ENCODE assay signal across 1 cellular context in the genomic region with DNA sequence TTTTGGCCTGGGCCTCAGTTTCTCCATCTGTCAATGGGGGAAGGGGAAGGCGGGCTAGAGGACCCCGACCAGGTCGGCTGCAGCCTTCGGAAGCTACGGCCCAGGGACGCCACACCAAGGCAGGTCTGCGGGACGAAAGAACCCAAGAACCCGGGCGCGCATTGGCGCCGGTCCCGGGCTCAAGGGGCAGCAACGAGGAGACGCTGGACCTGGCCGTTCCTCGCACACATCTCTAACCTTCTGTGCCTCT.
TF ChIP-seq lines count a peak whose summit lies in the region.

No MANE protein-coding gene starts in this region.

TF ChIP-seq in WTC11, 78 proteins besides CTCF, POLR2A, EP300 and RAD21 (continued from another document):
- TF ChIP-seq, protein P1, sequence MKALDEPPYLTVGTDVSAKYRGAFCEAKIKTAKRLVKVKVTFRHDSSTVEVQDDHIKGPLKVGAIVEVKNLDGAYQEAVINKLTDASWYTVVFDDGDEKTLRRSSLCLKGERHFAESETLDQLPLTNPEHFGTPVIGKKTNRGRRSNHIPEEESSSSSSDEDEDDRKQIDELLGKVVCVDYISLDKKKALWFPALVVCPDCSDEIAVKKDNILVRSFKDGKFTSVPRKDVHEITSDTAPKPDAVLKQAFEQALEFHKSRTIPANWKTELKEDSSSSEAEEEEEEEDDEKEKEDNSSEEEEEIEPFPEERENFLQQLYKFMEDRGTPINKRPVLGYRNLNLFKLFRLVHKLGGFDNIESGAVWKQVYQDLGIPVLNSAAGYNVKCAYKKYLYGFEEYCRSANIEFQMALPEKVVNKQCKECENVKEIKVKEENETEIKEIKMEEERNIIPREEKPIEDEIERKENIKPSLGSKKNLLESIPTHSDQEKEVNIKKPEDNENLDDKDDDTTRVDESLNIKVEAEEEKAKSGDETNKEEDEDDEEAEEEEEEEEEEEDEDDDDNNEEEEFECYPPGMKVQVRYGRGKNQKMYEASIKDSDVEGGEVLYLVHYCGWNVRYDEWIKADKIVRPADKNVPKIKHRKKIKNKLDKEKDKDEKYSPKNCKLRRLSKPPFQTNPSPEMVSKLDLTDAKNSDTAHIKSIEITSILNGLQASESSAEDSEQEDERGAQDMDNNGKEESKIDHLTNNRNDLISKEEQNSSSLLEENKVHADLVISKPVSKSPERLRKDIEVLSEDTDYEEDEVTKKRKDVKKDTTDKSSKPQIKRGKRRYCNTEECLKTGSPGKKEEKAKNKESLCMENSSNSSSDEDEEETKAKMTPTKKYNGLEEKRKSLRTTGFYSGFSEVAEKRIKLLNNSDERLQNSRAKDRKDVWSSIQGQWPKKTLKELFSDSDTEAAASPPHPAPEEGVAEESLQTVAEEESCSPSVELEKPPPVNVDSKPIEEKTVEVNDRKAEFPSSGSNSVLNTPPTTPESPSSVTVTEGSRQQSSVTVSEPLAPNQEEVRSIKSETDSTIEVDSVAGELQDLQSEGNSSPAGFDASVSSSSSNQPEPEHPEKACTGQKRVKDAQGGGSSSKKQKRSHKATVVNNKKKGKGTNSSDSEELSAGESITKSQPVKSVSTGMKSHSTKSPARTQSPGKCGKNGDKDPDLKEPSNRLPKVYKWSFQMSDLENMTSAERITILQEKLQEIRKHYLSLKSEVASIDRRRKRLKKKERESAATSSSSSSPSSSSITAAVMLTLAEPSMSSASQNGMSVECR (CRISPR knock-in tag; IDR thresholded peaks at IDR 0.05; ENCODE audit: borderline replicate concordance), result no peak
- TF ChIP-seq, protein P2, sequence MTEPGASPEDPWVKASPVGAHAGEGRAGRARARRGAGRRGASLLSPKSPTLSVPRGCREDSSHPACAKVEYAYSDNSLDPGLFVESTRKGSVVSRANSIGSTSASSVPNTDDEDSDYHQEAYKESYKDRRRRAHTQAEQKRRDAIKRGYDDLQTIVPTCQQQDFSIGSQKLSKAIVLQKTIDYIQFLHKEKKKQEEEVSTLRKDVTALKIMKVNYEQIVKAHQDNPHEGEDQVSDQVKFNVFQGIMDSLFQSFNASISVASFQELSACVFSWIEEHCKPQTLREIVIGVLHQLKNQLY (CRISPR knock-in tag; IDR thresholded peaks at IDR 0.05), result 0 out of 2 replicates have a peak, but pooled peaks have one; percentile 34
- TF ChIP-seq NR3C1 (CRISPR knock-in tag; conservative IDR thresholded peaks at IDR 0.05; ENCODE audit: low read depth), result no peak
- 0 out of 2 replicates have a peak, but pooled peaks have one; percentile 55 for TF ChIP-seq EMX1 (CRISPR knock-in tag; IDR thresholded peaks at IDR 0.05)
- no peak for TF ChIP-seq GABPB1 (CRISPR knock-in tag; IDR thresholded peaks at IDR 0.05)
- TF ChIP-seq, protein P3, sequence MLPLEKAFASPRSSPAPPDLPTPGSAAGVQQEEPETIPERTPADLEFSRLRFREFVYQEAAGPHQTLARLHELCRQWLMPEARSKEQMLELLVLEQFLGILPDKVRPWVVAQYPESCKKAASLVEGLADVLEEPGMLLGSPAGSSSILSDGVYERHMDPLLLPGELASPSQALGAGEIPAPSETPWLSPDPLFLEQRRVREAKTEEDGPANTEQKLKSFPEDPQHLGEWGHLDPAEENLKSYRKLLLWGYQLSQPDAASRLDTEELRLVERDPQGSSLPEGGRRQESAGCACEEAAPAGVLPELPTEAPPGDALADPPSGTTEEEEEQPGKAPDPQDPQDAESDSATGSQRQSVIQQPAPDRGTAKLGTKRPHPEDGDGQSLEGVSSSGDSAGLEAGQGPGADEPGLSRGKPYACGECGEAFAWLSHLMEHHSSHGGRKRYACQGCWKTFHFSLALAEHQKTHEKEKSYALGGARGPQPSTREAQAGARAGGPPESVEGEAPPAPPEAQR (CRISPR knock-in tag; IDR thresholded peaks at IDR 0.05), result no peak
- no peak for TF ChIP-seq CBFB (CRISPR knock-in tag; IDR thresholded peaks at IDR 0.05; ENCODE audit: low read depth)
- TF ChIP-seq ZNF396 (CRISPR knock-in tag; IDR thresholded peaks at IDR 0.05; ENCODE audit: borderline replicate concordance), result no peak
- TF ChIP-seq, protein P4, sequence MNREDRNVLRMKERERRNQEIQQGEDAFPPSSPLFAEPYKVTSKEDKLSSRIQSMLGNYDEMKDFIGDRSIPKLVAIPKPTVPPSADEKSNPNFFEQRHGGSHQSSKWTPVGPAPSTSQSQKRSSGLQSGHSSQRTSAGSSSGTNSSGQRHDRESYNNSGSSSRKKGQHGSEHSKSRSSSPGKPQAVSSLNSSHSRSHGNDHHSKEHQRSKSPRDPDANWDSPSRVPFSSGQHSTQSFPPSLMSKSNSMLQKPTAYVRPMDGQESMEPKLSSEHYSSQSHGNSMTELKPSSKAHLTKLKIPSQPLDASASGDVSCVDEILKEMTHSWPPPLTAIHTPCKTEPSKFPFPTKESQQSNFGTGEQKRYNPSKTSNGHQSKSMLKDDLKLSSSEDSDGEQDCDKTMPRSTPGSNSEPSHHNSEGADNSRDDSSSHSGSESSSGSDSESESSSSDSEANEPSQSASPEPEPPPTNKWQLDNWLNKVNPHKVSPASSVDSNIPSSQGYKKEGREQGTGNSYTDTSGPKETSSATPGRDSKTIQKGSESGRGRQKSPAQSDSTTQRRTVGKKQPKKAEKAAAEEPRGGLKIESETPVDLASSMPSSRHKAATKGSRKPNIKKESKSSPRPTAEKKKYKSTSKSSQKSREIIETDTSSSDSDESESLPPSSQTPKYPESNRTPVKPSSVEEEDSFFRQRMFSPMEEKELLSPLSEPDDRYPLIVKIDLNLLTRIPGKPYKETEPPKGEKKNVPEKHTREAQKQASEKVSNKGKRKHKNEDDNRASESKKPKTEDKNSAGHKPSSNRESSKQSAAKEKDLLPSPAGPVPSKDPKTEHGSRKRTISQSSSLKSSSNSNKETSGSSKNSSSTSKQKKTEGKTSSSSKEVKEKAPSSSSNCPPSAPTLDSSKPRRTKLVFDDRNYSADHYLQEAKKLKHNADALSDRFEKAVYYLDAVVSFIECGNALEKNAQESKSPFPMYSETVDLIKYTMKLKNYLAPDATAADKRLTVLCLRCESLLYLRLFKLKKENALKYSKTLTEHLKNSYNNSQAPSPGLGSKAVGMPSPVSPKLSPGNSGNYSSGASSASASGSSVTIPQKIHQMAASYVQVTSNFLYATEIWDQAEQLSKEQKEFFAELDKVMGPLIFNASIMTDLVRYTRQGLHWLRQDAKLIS (CRISPR knock-in tag; IDR thresholded peaks at IDR 0.05; ENCODE audit: borderline replicate concordance), result no peak
- TF ChIP-seq, protein P5, sequence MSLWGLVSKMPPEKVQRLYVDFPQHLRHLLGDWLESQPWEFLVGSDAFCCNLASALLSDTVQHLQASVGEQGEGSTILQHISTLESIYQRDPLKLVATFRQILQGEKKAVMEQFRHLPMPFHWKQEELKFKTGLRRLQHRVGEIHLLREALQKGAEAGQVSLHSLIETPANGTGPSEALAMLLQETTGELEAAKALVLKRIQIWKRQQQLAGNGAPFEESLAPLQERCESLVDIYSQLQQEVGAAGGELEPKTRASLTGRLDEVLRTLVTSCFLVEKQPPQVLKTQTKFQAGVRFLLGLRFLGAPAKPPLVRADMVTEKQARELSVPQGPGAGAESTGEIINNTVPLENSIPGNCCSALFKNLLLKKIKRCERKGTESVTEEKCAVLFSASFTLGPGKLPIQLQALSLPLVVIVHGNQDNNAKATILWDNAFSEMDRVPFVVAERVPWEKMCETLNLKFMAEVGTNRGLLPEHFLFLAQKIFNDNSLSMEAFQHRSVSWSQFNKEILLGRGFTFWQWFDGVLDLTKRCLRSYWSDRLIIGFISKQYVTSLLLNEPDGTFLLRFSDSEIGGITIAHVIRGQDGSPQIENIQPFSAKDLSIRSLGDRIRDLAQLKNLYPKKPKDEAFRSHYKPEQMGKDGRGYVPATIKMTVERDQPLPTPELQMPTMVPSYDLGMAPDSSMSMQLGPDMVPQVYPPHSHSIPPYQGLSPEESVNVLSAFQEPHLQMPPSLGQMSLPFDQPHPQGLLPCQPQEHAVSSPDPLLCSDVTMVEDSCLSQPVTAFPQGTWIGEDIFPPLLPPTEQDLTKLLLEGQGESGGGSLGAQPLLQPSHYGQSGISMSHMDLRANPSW (CRISPR knock-in tag; conservative IDR thresholded peaks at IDR 0.05; ENCODE audit: low read depth), result no peak
- no peak for TF ChIP-seq KAT7 (CRISPR knock-in tag; IDR thresholded peaks at IDR 0.05; ENCODE audit: borderline replicate concordance)
- peak; percentile 12; the same call in 1 of the 2 replicates for TF ChIP-seq ZNF671 (CRISPR knock-in tag; IDR thresholded peaks at IDR 0.05)
- TF ChIP-seq NFYB (CRISPR knock-in tag; conservative IDR thresholded peaks at IDR 0.05; ENCODE audit: low read depth), result no peak
- TF ChIP-seq SOX15 (CRISPR knock-in tag; IDR thresholded peaks at IDR 0.05), result no peak
- no peak for TF ChIP-seq HMGA2 (CRISPR knock-in tag; IDR thresholded peaks at IDR 0.05)
- TF ChIP-seq RORB (CRISPR knock-in tag; IDR thresholded peaks at IDR 0.05), result no peak
